ENCODE assay signal across 1 cellular context in the genomic region with DNA sequence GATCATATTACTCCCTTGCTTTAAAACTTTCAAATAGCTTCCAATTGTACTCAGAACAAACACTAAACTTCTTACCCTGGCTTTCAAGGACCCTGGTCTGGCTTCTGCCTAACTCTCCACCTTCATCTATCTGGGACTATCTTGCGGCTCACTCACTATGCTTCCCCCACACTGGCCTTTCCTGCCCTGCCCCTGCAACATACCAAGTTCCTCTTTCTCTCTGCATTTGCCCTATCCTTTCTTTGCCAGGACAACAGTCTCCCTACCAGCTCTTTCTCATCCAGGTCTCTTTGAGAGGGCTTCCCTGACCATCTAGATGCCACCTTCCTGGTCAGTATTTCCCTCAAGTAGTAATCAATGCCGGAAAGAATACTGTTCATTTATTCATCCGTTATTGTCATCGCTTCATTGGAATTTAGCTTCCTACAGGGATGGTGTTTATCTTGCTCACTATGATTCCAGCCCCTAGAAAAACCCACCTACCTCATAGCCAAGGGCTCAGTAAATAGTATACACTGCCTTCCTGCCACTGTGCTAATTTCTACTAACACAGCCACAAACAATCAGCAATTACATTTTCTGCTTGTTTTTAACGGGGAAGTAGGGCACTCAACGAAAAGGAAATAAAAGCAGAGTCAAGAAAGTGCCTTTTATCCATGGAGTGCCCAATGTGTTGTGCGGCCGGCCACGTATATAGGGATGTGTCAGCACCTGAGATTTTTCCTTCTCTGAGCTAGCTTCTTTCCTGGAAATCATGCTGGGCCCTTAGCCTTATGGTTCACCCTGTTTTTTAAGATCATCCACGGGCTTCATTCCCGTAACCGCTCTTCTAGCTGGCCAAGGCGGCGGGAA.
TF ChIP-seq lines count a peak whose summit lies in the region.

No MANE protein-coding gene starts in this region.

TF ChIP-seq in GM12878, 131 proteins besides CTCF, POLR2A, EP300 and RAD21 (continues in another document):
- TF ChIP-seq CEBPZ (IDR thresholded peaks at IDR 0.05; ENCODE audit: low read depth, low read length) = no peak
- TF ChIP-seq, protein P1, sequence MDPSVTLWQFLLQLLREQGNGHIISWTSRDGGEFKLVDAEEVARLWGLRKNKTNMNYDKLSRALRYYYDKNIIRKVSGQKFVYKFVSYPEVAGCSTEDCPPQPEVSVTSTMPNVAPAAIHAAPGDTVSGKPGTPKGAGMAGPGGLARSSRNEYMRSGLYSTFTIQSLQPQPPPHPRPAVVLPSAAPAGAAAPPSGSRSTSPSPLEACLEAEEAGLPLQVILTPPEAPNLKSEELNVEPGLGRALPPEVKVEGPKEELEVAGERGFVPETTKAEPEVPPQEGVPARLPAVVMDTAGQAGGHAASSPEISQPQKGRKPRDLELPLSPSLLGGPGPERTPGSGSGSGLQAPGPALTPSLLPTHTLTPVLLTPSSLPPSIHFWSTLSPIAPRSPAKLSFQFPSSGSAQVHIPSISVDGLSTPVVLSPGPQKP (IDR thresholded peaks at IDR 0.05; ENCODE audit: low read depth, low read length) = no peak
- no peak for TF ChIP-seq JUNB (IDR thresholded peaks at IDR 0.05)
- TF ChIP-seq STAT3 (IDR thresholded peaks at IDR 0.05; ENCODE audit: low read depth, low read length) = no peak
- no peak for TF ChIP-seq HCFC1 (IDR thresholded peaks at IDR 0.05; ENCODE audit: low read length)
- TF ChIP-seq, protein P2, sequence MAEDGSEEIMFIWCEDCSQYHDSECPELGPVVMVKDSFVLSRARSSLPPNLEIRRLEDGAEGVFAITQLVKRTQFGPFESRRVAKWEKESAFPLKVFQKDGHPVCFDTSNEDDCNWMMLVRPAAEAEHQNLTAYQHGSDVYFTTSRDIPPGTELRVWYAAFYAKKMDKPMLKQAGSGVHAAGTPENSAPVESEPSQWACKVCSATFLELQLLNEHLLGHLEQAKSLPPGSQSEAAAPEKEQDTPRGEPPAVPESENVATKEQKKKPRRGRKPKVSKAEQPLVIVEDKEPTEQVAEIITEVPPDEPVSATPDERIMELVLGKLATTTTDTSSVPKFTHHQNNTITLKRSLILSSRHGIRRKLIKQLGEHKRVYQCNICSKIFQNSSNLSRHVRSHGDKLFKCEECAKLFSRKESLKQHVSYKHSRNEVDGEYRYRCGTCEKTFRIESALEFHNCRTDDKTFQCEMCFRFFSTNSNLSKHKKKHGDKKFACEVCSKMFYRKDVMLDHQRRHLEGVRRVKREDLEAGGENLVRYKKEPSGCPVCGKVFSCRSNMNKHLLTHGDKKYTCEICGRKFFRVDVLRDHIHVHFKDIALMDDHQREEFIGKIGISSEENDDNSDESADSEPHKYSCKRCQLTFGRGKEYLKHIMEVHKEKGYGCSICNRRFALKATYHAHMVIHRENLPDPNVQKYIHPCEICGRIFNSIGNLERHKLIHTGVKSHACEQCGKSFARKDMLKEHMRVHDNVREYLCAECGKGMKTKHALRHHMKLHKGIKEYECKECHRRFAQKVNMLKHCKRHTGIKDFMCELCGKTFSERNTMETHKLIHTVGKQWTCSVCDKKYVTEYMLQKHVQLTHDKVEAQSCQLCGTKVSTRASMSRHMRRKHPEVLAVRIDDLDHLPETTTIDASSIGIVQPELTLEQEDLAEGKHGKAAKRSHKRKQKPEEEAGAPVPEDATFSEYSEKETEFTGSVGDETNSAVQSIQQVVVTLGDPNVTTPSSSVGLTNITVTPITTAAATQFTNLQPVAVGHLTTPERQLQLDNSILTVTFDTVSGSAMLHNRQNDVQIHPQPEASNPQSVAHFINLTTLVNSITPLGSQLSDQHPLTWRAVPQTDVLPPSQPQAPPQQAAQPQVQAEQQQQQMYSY (CRISPR knock-in tag; IDR thresholded peaks at IDR 0.05) = no peak
- no peak for TF ChIP-seq STAT1 (conservative IDR thresholded peaks at IDR 0.05)
- TF ChIP-seq TARDBP (IDR thresholded peaks at IDR 0.05; ENCODE audit: borderline replicate concordance) = no peak
- TF ChIP-seq REST (IDR thresholded peaks at IDR 0.05; ENCODE audit: low read depth, low read length) = no peak
- TF ChIP-seq EGR1 (IDR thresholded peaks at IDR 0.05; ENCODE audit: borderline replicate concordance in 1 of 2, low read depth in 2 of 2, low read length in 2 of 2) = no peak
- peak; percentile 1; the same call in 1 of the 2 replicates for TF ChIP-seq CBX5 (IDR thresholded peaks at IDR 0.05; ENCODE audit: low read depth)
- TF ChIP-seq, protein P3, sequence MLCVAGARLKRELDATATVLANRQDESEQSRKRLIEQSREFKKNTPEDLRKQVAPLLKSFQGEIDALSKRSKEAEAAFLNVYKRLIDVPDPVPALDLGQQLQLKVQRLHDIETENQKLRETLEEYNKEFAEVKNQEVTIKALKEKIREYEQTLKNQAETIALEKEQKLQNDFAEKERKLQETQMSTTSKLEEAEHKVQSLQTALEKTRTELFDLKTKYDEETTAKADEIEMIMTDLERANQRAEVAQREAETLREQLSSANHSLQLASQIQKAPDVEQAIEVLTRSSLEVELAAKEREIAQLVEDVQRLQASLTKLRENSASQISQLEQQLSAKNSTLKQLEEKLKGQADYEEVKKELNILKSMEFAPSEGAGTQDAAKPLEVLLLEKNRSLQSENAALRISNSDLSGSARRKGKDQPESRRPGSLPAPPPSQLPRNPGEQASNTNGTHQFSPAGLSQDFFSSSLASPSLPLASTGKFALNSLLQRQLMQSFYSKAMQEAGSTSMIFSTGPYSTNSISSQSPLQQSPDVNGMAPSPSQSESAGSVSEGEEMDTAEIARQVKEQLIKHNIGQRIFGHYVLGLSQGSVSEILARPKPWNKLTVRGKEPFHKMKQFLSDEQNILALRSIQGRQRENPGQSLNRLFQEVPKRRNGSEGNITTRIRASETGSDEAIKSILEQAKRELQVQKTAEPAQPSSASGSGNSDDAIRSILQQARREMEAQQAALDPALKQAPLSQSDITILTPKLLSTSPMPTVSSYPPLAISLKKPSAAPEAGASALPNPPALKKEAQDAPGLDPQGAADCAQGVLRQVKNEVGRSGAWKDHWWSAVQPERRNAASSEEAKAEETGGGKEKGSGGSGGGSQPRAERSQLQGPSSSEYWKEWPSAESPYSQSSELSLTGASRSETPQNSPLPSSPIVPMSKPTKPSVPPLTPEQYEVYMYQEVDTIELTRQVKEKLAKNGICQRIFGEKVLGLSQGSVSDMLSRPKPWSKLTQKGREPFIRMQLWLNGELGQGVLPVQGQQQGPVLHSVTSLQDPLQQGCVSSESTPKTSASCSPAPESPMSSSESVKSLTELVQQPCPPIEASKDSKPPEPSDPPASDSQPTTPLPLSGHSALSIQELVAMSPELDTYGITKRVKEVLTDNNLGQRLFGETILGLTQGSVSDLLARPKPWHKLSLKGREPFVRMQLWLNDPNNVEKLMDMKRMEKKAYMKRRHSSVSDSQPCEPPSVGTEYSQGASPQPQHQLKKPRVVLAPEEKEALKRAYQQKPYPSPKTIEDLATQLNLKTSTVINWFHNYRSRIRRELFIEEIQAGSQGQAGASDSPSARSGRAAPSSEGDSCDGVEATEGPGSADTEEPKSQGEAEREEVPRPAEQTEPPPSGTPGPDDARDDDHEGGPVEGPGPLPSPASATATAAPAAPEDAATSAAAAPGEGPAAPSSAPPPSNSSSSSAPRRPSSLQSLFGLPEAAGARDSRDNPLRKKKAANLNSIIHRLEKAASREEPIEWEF (IDR thresholded peaks at IDR 0.05; ENCODE audit: insufficient replicate concordance, low read depth, low read length) = no peak
- TF ChIP-seq MTA3 (IDR thresholded peaks at IDR 0.05; ENCODE audit: borderline replicate concordance, low read length) = no peak
- TF ChIP-seq KLF5 (IDR thresholded peaks at IDR 0.05; ENCODE audit: partially characterized antibody) = no peak
- TF ChIP-seq PAX5 (IDR thresholded peaks at IDR 0.05; ENCODE audit: borderline replicate concordance, low read depth, low read length) = no peak
- no peak for TF ChIP-seq SIN3A (IDR thresholded peaks at IDR 0.05; ENCODE audit: low read depth, low read length)
- TF ChIP-seq FOXK2 (IDR thresholded peaks at IDR 0.05) = no peak
- TF ChIP-seq, protein P4, sequence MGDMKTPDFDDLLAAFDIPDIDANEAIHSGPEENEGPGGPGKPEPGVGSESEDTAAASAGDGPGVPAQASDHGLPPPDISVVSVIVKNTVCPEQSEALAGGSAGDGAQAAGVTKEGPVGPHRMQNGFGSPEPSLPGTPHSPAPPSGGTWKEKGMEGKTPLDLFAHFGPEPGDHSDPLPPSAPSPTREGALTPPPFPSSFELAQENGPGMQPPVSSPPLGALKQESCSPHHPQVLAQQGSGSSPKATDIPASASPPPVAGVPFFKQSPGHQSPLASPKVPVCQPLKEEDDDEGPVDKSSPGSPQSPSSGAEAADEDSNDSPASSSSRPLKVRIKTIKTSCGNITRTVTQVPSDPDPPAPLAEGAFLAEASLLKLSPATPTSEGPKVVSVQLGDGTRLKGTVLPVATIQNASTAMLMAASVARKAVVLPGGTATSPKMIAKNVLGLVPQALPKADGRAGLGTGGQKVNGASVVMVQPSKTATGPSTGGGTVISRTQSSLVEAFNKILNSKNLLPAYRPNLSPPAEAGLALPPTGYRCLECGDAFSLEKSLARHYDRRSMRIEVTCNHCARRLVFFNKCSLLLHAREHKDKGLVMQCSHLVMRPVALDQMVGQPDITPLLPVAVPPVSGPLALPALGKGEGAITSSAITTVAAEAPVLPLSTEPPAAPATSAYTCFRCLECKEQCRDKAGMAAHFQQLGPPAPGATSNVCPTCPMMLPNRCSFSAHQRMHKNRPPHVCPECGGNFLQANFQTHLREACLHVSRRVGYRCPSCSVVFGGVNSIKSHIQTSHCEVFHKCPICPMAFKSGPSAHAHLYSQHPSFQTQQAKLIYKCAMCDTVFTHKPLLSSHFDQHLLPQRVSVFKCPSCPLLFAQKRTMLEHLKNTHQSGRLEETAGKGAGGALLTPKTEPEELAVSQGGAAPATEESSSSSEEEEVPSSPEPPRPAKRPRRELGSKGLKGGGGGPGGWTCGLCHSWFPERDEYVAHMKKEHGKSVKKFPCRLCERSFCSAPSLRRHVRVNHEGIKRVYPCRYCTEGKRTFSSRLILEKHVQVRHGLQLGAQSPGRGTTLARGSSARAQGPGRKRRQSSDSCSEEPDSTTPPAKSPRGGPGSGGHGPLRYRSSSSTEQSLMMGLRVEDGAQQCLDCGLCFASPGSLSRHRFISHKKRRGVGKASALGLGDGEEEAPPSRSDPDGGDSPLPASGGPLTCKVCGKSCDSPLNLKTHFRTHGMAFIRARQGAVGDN (IDR thresholded peaks at IDR 0.05) = 0 out of 2 replicates have a peak, but pooled peaks have one; percentile 20
- TF ChIP-seq SP1 (IDR thresholded peaks at IDR 0.05; ENCODE audit: low read depth, low read length) = no peak
- TF ChIP-seq, protein P5, sequence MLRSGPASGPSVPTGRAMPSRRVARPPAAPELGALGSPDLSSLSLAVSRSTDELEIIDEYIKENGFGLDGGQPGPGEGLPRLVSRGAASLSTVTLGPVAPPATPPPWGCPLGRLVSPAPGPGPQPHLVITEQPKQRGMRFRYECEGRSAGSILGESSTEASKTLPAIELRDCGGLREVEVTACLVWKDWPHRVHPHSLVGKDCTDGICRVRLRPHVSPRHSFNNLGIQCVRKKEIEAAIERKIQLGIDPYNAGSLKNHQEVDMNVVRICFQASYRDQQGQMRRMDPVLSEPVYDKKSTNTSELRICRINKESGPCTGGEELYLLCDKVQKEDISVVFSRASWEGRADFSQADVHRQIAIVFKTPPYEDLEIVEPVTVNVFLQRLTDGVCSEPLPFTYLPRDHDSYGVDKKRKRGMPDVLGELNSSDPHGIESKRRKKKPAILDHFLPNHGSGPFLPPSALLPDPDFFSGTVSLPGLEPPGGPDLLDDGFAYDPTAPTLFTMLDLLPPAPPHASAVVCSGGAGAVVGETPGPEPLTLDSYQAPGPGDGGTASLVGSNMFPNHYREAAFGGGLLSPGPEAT (IDR thresholded peaks at IDR 0.05; ENCODE audit: low read depth) = no peak
- no peak for TF ChIP-seq NFYA (IDR thresholded peaks at IDR 0.05; ENCODE audit: borderline replicate concordance, low read depth, low read length)
- no peak for TF ChIP-seq TCF7 (IDR thresholded peaks at IDR 0.05; ENCODE audit: borderline replicate concordance)
- TF ChIP-seq MTA2 (IDR thresholded peaks at IDR 0.05; ENCODE audit: low read depth) = no peak
- TF ChIP-seq RUNX3 (IDR thresholded peaks at IDR 0.05; ENCODE audit: low read length) = peak; percentile 28; the same call in 1 of the 2 replicates
- no peak for TF ChIP-seq EED (IDR thresholded peaks at IDR 0.05; ENCODE audit: low read depth)
- no peak for TF ChIP-seq TBL1XR1 (IDR thresholded peaks at IDR 0.05; ENCODE audit: low read depth, low read length)
